ENCODE assay signal across 13 cellular contexts in genomic region chr7:90401989-90402388, GRCh38. TPM values are rescaled to one million over a fixed set of nuclear protein-coding genes. Genes with fewer than 3 reads are reported as not detected.
DNase-seq lines count a peak whose midpoint lies in the region; ATAC-seq and TF ChIP-seq lines count a peak whose summit lies in the region.
"Had no signal": no experiment of that assay in that cellular context is flagged by ENCODE, and none has a peak within 500 bp of the region (broad histone marks: within the 10 kb centered on the region; RNA-seq: fewer than 3 reads in every experiment).

No MANE protein-coding gene starts in this region.

- BruUV-seq in OCI-LY7 (replicated peaks; lab: Mats Ljungman, UMichigan): no TSS peak

- H4K20me1 ChIP-seq in OCI-LY7 (ENCODE audit: insufficient read depth, low read length): no peaks in the 10 kb centered on the region

- H3K4me3 ChIP-seq in OCI-LY7 (ENCODE audit: low read depth, low read length, poor library complexity, severe bottlenecking) (no peak overlapping the region), foreskin fibroblast (ENCODE audit: low read depth in 1 of 2, low read length in 2 of 2) (no peak overlapping the region), H7 (ENCODE audit: insufficient read depth, low read depth, low read length) (no peak overlapping the region)
- H3K4me3 ChIP-seq in naive thymus-derived CD4-positive, alpha-beta T cell (ENCODE audit: low read length): no peak overlapping the region

- H3K9me3 ChIP-seq in OCI-LY7 (ENCODE audit: low read length): 0 out of 2 replicates have a peak, but pooled peaks cover 4% of the 10 kb centered on the region
- H3K9me3 ChIP-seq in naive thymus-derived CD4-positive, alpha-beta T cell (ENCODE audit: control insufficient read depth in 2 of 3, low read length in 3 of 3): peaks cover 0 to 3% (median 0%) of the 10 kb centered on the region in 3 experiments

- no peak for ATAC-seq in naive thymus-derived CD4-positive, alpha-beta T cell

- CTCF ChIA-PET in OCI-LY7 (lab: Charles Lee; ENCODE audit: unreplicated experiment): no interaction called here
- CTCF ChIA-PET in naive thymus-derived CD4-positive, alpha-beta T cell (lab: Charles Lee): no interaction called here
- CTCF ChIA-PET in GM10248 (lab: Yijun Ruan, JAX): interaction anchor here (1.2 kb wide), 1 partner anchor 8 kb away, joined by 3 read pairs; no protein-coding TSS in a partner anchor

- peak; percentile 35 for DNase-seq in Ammon's horn (ENCODE audit: low spot score)
- DNase-seq in NCI-H1092 treated with DMSO at 0.1 percent for 48 hours (lab: John Stamatoyannopoulos, UW): peak; percentile 96
- DNase-seq in OCI-LY7 (ENCODE audit: low spot score): no peak
- DNase-seq in foreskin fibroblast: peak; percentile 65 to 81
- DNase-seq in H7: no peak
- DNase-seq in C1 segment of cervical spinal cord (lab: John Stamatoyannopoulos, UW): no peak
- no peak for DNase-seq in naive thymus-derived CD4-positive, alpha-beta T cell
- no peak for DNase-seq in GM10248 (ENCODE audit: extremely low spot score)
- DNase-seq: aorta; NCI-H526 treated with DMSO at 0.1 percent for 48 hours; stimulated activated CD4-positive, alpha-beta T cell treated with anti-CD3 and anti-CD28 coated beads, Interleukin-2, amount 100 ng/mL, for 48 hours; substantia nigra; T-helper 1 cell had no signal

- peaks cover 0 to 24% (median 18%) of the 10 kb centered on the region in 7 donors for H3K4me1 Mint-ChIP-seq in naive thymus-derived CD4-positive, alpha-beta T cell

- peak overlapping the region in 1 of 10 donors; percentile 1 for H3K4me3 Mint-ChIP-seq in naive thymus-derived CD4-positive, alpha-beta T cell

- H3K9me2 ChIP-seq in OCI-LY7 (ENCODE audit: insufficient read depth, low read length): no peaks in the 10 kb centered on the region

- H2AFZ ChIP-seq in OCI-LY7 (ENCODE audit: low read length): peak overlapping the region; percentile 49; the same call in 1 of the 2 replicates

- peaks cover 0 to 3% (median 0%) of the 10 kb centered on the region in 5 donors for H3K36me3 Mint-ChIP-seq in naive thymus-derived CD4-positive, alpha-beta T cell

- peaks cover 5% of the 10 kb centered on the region for H3K4me1 ChIP-seq in OCI-LY7 (ENCODE audit: insufficient read depth, low read length, poor library complexity, severe bottlenecking)
- H3K4me1 ChIP-seq in naive thymus-derived CD4-positive, alpha-beta T cell (ENCODE audit: control insufficient read depth in 2 of 2, insufficient read depth in 2 of 2, low read length in 2 of 2): peaks cover 0 to 6% of the 10 kb centered on the region in 2 donors

- H3K36me3 ChIP-seq in OCI-LY7 (ENCODE audit: insufficient read depth, low read length): peaks cover 13% of the 10 kb centered on the region
- no peaks in the 10 kb centered on the region; the same call in none of the 2 replicates for H3K36me3 ChIP-seq in H7 (replicated peaks; ENCODE audit: control insufficient read depth, insufficient read depth, low read length)
- H3K36me3 ChIP-seq in naive thymus-derived CD4-positive, alpha-beta T cell (ENCODE audit: control insufficient read depth in 2 of 3, insufficient read depth in 3 of 3, low read length in 3 of 3): no peaks in the 10 kb centered on the region

- H3K27ac Mint-ChIP-seq in naive thymus-derived CD4-positive, alpha-beta T cell: peak overlapping the region in 3 of 9 donors; percentile 5 to 64 (median 11)

- peaks cover 0 to 18% (median 0%) of the 10 kb centered on the region in 5 donors for H3K27me3 Mint-ChIP-seq in naive thymus-derived CD4-positive, alpha-beta T cell

- no peak for TF ChIP-seq CTCF in OCI-LY7 (conservative IDR thresholded peaks at IDR 0.05; ENCODE audit: low read length)
- TF ChIP-seq CTCF in foreskin fibroblast (IDR thresholded peaks at IDR 0.05; ENCODE audit: low read depth, low read length): no peak
- TF ChIP-seq CTCF in GM10248 (IDR thresholded peaks at IDR 0.05; ENCODE audit: control extremely low read depth, extremely low read depth, low read depth, missing control alignments): no peak

- peaks cover 9% of the 10 kb centered on the region; the same call in 1 of the 2 replicates for H3K79me2 ChIP-seq in OCI-LY7 (ENCODE audit: insufficient read depth, low read depth, low read length)

- H3K4me2 ChIP-seq in OCI-LY7 (ENCODE audit: low read length): no peak overlapping the region

- H3K27me3 ChIP-seq in H7 (ENCODE audit: control insufficient read depth, insufficient read depth, low read length): no peaks in the 10 kb centered on the region
- no peaks in the 10 kb centered on the region for H3K27me3 ChIP-seq in naive thymus-derived CD4-positive, alpha-beta T cell (ENCODE audit: control insufficient read depth in 2 of 2, insufficient read depth in 2 of 2, low read length in 2 of 2)

- POLR2A ChIA-PET in OCI-LY7 (lab: Charles Lee) (no interaction called here), GM10248 (lab: Yijun Ruan, JAX) (no interaction called here)
- POLR2A ChIA-PET in naive thymus-derived CD4-positive, alpha-beta T cell (lab: Charles Lee): no interaction called here

- intact Hi-C loops in OCI-LY7 (cut with micrococcal nuclease; ENCODE audit: unreplicated experiment): loop anchor here (5.0 kb wide), 1 partner anchor 1540 kb away; the partner anchor contains the start of gene AKAP9
- intact Hi-C loops in naive thymus-derived CD4-positive, alpha-beta T cell (cut with micrococcal nuclease): loop anchor here (2.0 to 10.0 kb wide), 3 partner anchors 19 to 797 kb away; no protein-coding TSS in a partner anchor

- H3K27ac ChIP-seq in OCI-LY7 (ENCODE audit: low read depth, low read length, poor library complexity, severe bottlenecking): no peak overlapping the region
- no peak overlapping the region for H3K27ac ChIP-seq in naive thymus-derived CD4-positive, alpha-beta T cell (ENCODE audit: low read depth, low read length)

- H3K9me3 Mint-ChIP-seq in naive thymus-derived CD4-positive, alpha-beta T cell: peaks cover 5 to 34% (median 12%) of the 10 kb centered on the region in 11 donors

RNA-seq across cellular contexts. Expression of gene CLDN12, which starts 1.3 kb away (rescaled TPM):
- total RNA-seq in OCI-LY7 (2014; rRNA removed; shearing (Covaris generic)): 8.2 and 11.0 TPM in 2 replicates
- 17.0 and 20.4 TPM in 2 replicates for total RNA-seq in OCI-LY7 (2022)
- total RNA-seq in H7 (2014; rRNA removed; shearing (Covaris generic)): 31.5 and 38.6 TPM in 2 replicates
- total RNA-seq in naive thymus-derived CD4-positive, alpha-beta T cell: 1 to 10 TPM in 4 of 5 experiments, under 1 TPM in 1; 0.76 to 3.9 (median 2.0) TPM
- under 1 TPM; 0.41 to 0.56 TPM for polyA plus RNA-seq in naive thymus-derived CD4-positive, alpha-beta T cell

RNA-seq across cellular contexts. Expression of gene GTPBP10, which starts 55.5 kb away (rescaled TPM):
- total RNA-seq in OCI-LY7 (2014; rRNA removed; shearing (Covaris generic)): 13.1 and 16.5 TPM in 2 replicates
- total RNA-seq in OCI-LY7 (2022): 38.8 and 43.4 TPM in 2 replicates
- 12.7 and 14.6 TPM in 2 replicates for total RNA-seq in H7 (2014; rRNA removed; shearing (Covaris generic))
- total RNA-seq in naive thymus-derived CD4-positive, alpha-beta T cell: 10 to 100 TPM; 21.5 to 51.4 (median 29.8) TPM
- 10 to 100 TPM; 42.1 to 47.6 TPM for polyA plus RNA-seq in naive thymus-derived CD4-positive, alpha-beta T cell

Comparison
In these comparisons a context has a peak if more than half of its experiments do, and no peak if none do; other contexts are left out.
1. DNase-seq: peak in Ammon's horn (single experiment), NCI-H1092 treated with DMSO at 0.1 percent for 48 hours (single experiment) and foreskin fibroblast (2 of 2); none in OCI-LY7 (single experiment), H7 (single experiment), C1 segment of cervical spinal cord (0 of 14), naive thymus-derived CD4-positive, alpha-beta T cell (0 of 9) and GM10248 (single experiment).